10 cellular contexts compared by ENCODE assay signal in the genomic region with DNA sequence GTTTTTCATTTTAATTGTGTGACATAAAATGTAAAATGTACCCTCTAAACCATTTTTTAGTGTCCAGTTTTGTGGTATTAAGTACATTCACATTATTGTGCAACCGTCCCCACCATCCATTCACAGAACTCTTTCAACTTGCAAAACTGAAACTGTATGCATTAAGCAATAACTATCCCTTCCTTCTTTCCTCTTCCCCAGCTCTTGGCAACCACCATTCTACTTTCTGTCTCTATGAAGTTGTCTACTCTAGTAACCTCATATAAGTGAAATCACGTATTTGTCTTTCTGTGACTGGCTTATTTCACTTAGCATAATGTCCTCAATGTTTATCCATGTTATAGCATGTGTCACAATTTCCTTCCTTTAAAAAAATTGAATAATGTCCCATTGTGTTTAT.
DNase-seq lines count a peak whose midpoint lies in the region; ATAC-seq and TF ChIP-seq lines count a peak whose summit lies in the region.
"Had no signal": no experiment of that assay in that cellular context is flagged by ENCODE, and none has a peak within 500 bp of the region (broad histone marks: within the 10 kb centered on the region; RNA-seq: fewer than 3 reads in every experiment).

No MANE protein-coding gene starts in this region.

- H2AFZ ChIP-seq in smooth muscle cell (ENCODE audit: low read depth): no peak overlapping the region

- 93% methylated on average over 2 of the region's 2 CpGs for WGBS in smooth muscle cell (ENCODE audit: low lambda C conversion rate)

- H3F3A ChIP-seq in smooth muscle cell (ENCODE audit: low read depth): no peaks in the 10 kb centered on the region

- intact Hi-C loops in activated CD4-positive, alpha-beta T cell treated with anti-CD3 and anti-CD28 coated beads, Interleukin-2, amount 10 ng/mL, durations not matched to agents 24 days and 14 days (cut with micrococcal nuclease): no loop called here

- H3K4me3 Mint-ChIP-seq in activated CD4-positive, alpha-beta T cell treated with anti-CD3 and anti-CD28 coated beads, Interleukin-2, amount 10 ng/mL, durations not matched to agents 24 days and 14 days: peak overlapping the region; percentile 4
- H3K4me3 Mint-ChIP-seq in stimulated activated memory B cell treated with anti-CD40 and anti-IgM and Interleukin-4, amounts not matched to agents 10 μg/mL and 1 μg/mL and 100 μg/mL, for 72 hours: peak overlapping the region; percentile 42

- H3K4me3 ChIP-seq in BE2C (ENCODE audit: low read depth, low read length): no peak overlapping the region
- H3K4me3 ChIP-seq in smooth muscle cell: no peak overlapping the region
- H3K4me3 ChIP-seq: A549, tibial artery had no signal

- no peak overlapping the region for H3K4me2 ChIP-seq in smooth muscle cell
- H3K4me2 ChIP-seq: A549 had no signal

- H3K9me3 ChIP-seq in BE2C: no peaks in the 10 kb centered on the region
- no peaks in the 10 kb centered on the region for H3K9me3 ChIP-seq in smooth muscle cell (replicated peaks; ENCODE audit: low read depth)
- H3K9me3 ChIP-seq: A549, tibial artery had no signal

- H3K36me3 ChIP-seq in BE2C (no peaks in the 10 kb centered on the region), smooth muscle cell (ENCODE audit: low read depth) (no peaks in the 10 kb centered on the region)
- H3K36me3 ChIP-seq: tibial artery had no signal

- peaks cover 56% of the 10 kb centered on the region for H3K36me3 Mint-ChIP-seq in activated CD4-positive, alpha-beta T cell treated with anti-CD3 and anti-CD28 coated beads, Interleukin-2, amount 10 ng/mL, durations not matched to agents 24 days and 14 days (ENCODE audit: low read depth)
- peaks cover 82% of the 10 kb centered on the region for H3K36me3 Mint-ChIP-seq in stimulated activated memory B cell treated with anti-CD40 and anti-IgM and Interleukin-4, amounts not matched to agents 10 μg/mL and 1 μg/mL and 100 μg/mL, for 72 hours

- no peaks in the 10 kb centered on the region for H3K27me3 Mint-ChIP-seq in activated CD4-positive, alpha-beta T cell treated with anti-CD3 and anti-CD28 coated beads, Interleukin-2, amount 10 ng/mL, durations not matched to agents 24 days and 14 days
- no peaks in the 10 kb centered on the region for H3K27me3 Mint-ChIP-seq in stimulated activated memory B cell treated with anti-CD40 and anti-IgM and Interleukin-4, amounts not matched to agents 10 μg/mL and 1 μg/mL and 100 μg/mL, for 72 hours

- peaks cover 66% of the 10 kb centered on the region for H4K20me1 ChIP-seq in smooth muscle cell (ENCODE audit: low read depth)

- H3K27me3 ChIP-seq in BE2C (no peaks in the 10 kb centered on the region), smooth muscle cell (ENCODE audit: low read depth) (no peaks in the 10 kb centered on the region)
- H3K27me3 ChIP-seq: tibial artery had no signal

- no peak for DNase-seq in activated CD4-positive, alpha-beta T cell treated with anti-CD3 and anti-CD28 coated beads, Interleukin-2, amount 10 ng/mL, durations not matched to agents 24 days and 14 days
- no peak for DNase-seq in activated CD4-positive, alpha-beta T cell treated with anti-CD3 and anti-CD28 coated beads for 4 hours
- DNase-seq in SKM-1 treated with dmso at 0.1 percent for 144 hours (lab: John Stamatoyannopoulos, UW; ENCODE audit: unreplicated experiment): peak; percentile 79
- DNase-seq in BE2C: no peak
- DNase-seq in 8988T: no peak
- DNase-seq in smooth muscle cell (lab: John Stamatoyannopoulos, UW; ENCODE audit: unreplicated experiment): no peak
- DNase-seq: tibial artery had no signal

- H3K4me1 ChIP-seq in BE2C (no peaks in the 10 kb centered on the region), smooth muscle cell (ENCODE audit: low read depth) (no peaks in the 10 kb centered on the region)

- H3K4me1 Mint-ChIP-seq in activated CD4-positive, alpha-beta T cell treated with anti-CD3 and anti-CD28 coated beads, Interleukin-2, amount 10 ng/mL, durations not matched to agents 24 days and 14 days: peaks cover 52% of the 10 kb centered on the region
- H3K4me1 Mint-ChIP-seq in stimulated activated memory B cell treated with anti-CD40 and anti-IgM and Interleukin-4, amounts not matched to agents 10 μg/mL and 1 μg/mL and 100 μg/mL, for 72 hours: peaks cover 86% of the 10 kb centered on the region

- TF ChIP-seq CTCF in BE2C (IDR thresholded peaks at IDR 0.05; ENCODE audit: low read depth, low read length): no peak
- TF ChIP-seq CTCF in smooth muscle cell (IDR thresholded peaks at IDR 0.05; ENCODE audit: borderline replicate concordance, insufficient read depth, poor library complexity, severe bottlenecking): no peak

- peaks cover 4% of the 10 kb centered on the region for H3K9me3 Mint-ChIP-seq in activated CD4-positive, alpha-beta T cell treated with anti-CD3 and anti-CD28 coated beads, Interleukin-2, amount 10 ng/mL, durations not matched to agents 24 days and 14 days
- H3K9me3 Mint-ChIP-seq in stimulated activated memory B cell treated with anti-CD40 and anti-IgM and Interleukin-4, amounts not matched to agents 10 μg/mL and 1 μg/mL and 100 μg/mL, for 72 hours: no peaks in the 10 kb centered on the region

- H3K27ac Mint-ChIP-seq in activated CD4-positive, alpha-beta T cell treated with anti-CD3 and anti-CD28 coated beads, Interleukin-2, amount 10 ng/mL, durations not matched to agents 24 days and 14 days: no peak overlapping the region
- peak overlapping the region; percentile 34 for H3K27ac Mint-ChIP-seq in stimulated activated memory B cell treated with anti-CD40 and anti-IgM and Interleukin-4, amounts not matched to agents 10 μg/mL and 1 μg/mL and 100 μg/mL, for 72 hours

- ATAC-seq in HG03103 (IDR thresholded peaks at IDR 0.05; ENCODE audit: low read depth, unreplicated experiment): peak; percentile 50
- ATAC-seq in stimulated activated memory B cell treated with anti-CD40 and anti-IgM and Interleukin-4, amounts not matched to agents 10 μg/mL and 1 μg/mL and 100 μg/mL, for 72 hours: no peak
- ATAC-seq: A549 had no signal

- no peak overlapping the region for H3K9ac ChIP-seq in smooth muscle cell (ENCODE audit: low read depth)

- peaks cover 33% of the 10 kb centered on the region for H3K79me2 ChIP-seq in smooth muscle cell (ENCODE audit: low read depth)

- no peak overlapping the region for H3K27ac ChIP-seq in smooth muscle cell (ENCODE audit: low read depth)
- H3K27ac ChIP-seq: A549, tibial artery had no signal
